8 cellular contexts compared by ENCODE assay signal in the genomic region with DNA sequence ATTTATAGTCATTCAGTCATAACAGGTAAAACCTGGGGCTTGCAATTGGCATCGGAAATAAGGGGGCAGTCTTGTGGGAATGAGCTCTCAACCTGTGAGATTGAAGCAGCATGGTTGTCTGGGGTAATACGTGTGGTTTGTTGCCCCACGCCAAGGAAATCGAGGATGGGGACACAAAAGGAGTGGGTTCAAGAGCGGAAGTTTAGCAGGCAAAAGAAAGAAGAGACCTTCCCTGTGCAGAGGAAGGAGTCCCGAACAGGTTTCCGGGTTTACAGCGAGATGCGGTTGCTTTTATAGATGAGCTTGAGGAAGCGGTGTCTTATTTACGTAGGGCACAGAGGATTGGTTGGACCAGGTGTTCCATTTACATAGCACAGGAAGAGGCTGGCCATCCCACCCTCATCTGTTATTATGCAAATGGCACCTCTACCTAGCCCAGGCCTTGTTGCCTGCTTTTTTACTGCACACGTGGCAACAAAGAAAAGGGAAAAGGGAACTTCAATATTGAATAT. TPM values are rescaled to one million over a fixed set of nuclear protein-coding genes. Genes with fewer than 3 reads are reported as not detected.
A peak's percentile ranks its signal among the peaks of the same experiment; 100 is the strongest.
DNase-seq lines count a peak whose midpoint lies in the region; ATAC-seq and TF ChIP-seq lines count a peak whose summit lies in the region.

No MANE protein-coding gene starts in this region.

- intact Hi-C loops in Right ventricle myocardium superior (cut with DNase I) = no loop called here

- H3K36me3 Mint-ChIP-seq in activated CD8-positive, alpha-beta memory T cell treated with anti-CD3 and anti-CD28 coated beads, Interleukin-2, amount 10 ng/mL, durations not matched to agents 7 days and 5 days = peaks cover 13% of the 10 kb centered on the region

- H3K4me3 ChIP-seq in retinal pigment epithelial cell (ENCODE audit: low read length) = peak overlapping the region; percentile 7

- peak; percentile 78 for ATAC-seq in activated CD8-positive, alpha-beta memory T cell treated with anti-CD3 and anti-CD28 coated beads, Interleukin-2, amount 10 ng/mL, durations not matched to agents 7 days and 5 days
- ATAC-seq in Right ventricle myocardium superior (ENCODE audit: poor library complexity) = peak; percentile 19

- CTCF ChIA-PET in activated CD8-positive, alpha-beta memory T cell treated with anti-CD3 and anti-CD28 coated beads, Interleukin-2, amount 10 ng/mL, durations not matched to agents 7 days and 5 days (lab: Charles Lee) = interaction anchor here (0.6 to 5.6 kb wide), 39 partner anchors 8 to 588 kb away, joined by 3 to 62 read pairs (median 7); a partner anchor contains a TSS

- H3K27me3 Mint-ChIP-seq in activated CD8-positive, alpha-beta memory T cell treated with anti-CD3 and anti-CD28 coated beads, Interleukin-2, amount 10 ng/mL, durations not matched to agents 7 days and 5 days = peaks cover 2% of the 10 kb centered on the region

- no peak for TF ChIP-seq CTCF in retinal pigment epithelial cell (conservative IDR thresholded peaks at IDR 0.05; ENCODE audit: low read depth, low read length)

- H3K4me1 Mint-ChIP-seq in activated CD8-positive, alpha-beta memory T cell treated with anti-CD3 and anti-CD28 coated beads, Interleukin-2, amount 10 ng/mL, durations not matched to agents 7 days and 5 days = peaks cover 19% of the 10 kb centered on the region

- H3K27ac Mint-ChIP-seq in activated CD8-positive, alpha-beta memory T cell treated with anti-CD3 and anti-CD28 coated beads, Interleukin-2, amount 10 ng/mL, durations not matched to agents 7 days and 5 days = peak overlapping the region; percentile 91

- peak overlapping the region; percentile 71 for H3K4me3 Mint-ChIP-seq in activated CD8-positive, alpha-beta memory T cell treated with anti-CD3 and anti-CD28 coated beads, Interleukin-2, amount 10 ng/mL, durations not matched to agents 7 days and 5 days

- DNase-seq in DMS 273 (lab: John Stamatoyannopoulos, UW; ENCODE audit: unreplicated experiment) (peak; percentile 40), DMS 273 treated with DMSO at 0.1 percent for 48 hours (lab: John Stamatoyannopoulos, UW) (no peak), NCI-H69 (lab: John Stamatoyannopoulos, UW) (peak; percentile 93), Right ventricle myocardium superior (no peak), retinal pigment epithelial cell (ENCODE audit: low read depth) (no peak), DMS79 (lab: John Stamatoyannopoulos, UW) (no peak), dermis blood vessel endothelial cell (no peak)
- DNase-seq in activated CD8-positive, alpha-beta memory T cell treated with anti-CD3 and anti-CD28 coated beads, Interleukin-2, amount 10 ng/mL, durations not matched to agents 7 days and 5 days = peak; percentile 80

- H3K9me3 Mint-ChIP-seq in activated CD8-positive, alpha-beta memory T cell treated with anti-CD3 and anti-CD28 coated beads, Interleukin-2, amount 10 ng/mL, durations not matched to agents 7 days and 5 days (ENCODE audit: low read depth) = peaks cover 4% of the 10 kb centered on the region

RNA-seq across cellular contexts. Expression of a gene that starts 37.3 kb away (rescaled TPM):
- 10 to 100 TPM; 26.2 to 30.8 TPM for total RNA-seq in activated CD8-positive, alpha-beta memory T cell treated with anti-CD3 and anti-CD28 coated beads, Interleukin-2, amount 10 ng/mL, durations not matched to agents 7 days and 5 days
- total RNA-seq in Right ventricle myocardium superior (27.8 TPM), dermis blood vessel endothelial cell (22.3 and 40.3 TPM in 2 replicates)

RNA-seq across cellular contexts. Expression of a gene that starts 41.1 kb away (rescaled TPM):
- total RNA-seq in activated CD8-positive, alpha-beta memory T cell treated with anti-CD3 and anti-CD28 coated beads, Interleukin-2, amount 10 ng/mL, durations not matched to agents 7 days and 5 days = under 1 TPM; 0.30 to 0.96 TPM
- total RNA-seq in Right ventricle myocardium superior (34.0 TPM), dermis blood vessel endothelial cell (51.3 and 64.2 TPM in 2 replicates)

Comparison
In these comparisons a context has a peak if more than half of its experiments do, and no peak if none do; other contexts are left out.
1. DNase-seq: peak in DMS 273 (single experiment), NCI-H69 (single experiment) and activated CD8-positive, alpha-beta memory T cell treated with anti-CD3 and anti-CD28 coated beads, Interleukin-2, amount 10 ng/mL, durations not matched to agents 7 days and 5 days (single experiment); none in DMS 273 treated with DMSO at 0.1 percent for 48 hours (single experiment), Right ventricle myocardium superior (single experiment), retinal pigment epithelial cell (single experiment), DMS79 (single experiment) and dermis blood vessel endothelial cell (single experiment).
2. RNA of a gene that starts 41.1 kb away (total RNA-seq): 51.3 to 64.2 TPM in dermis blood vessel endothelial cell and 34.0 TPM in Right ventricle myocardium superior (single experiment); 0.30 to 0.96 TPM in activated CD8-positive, alpha-beta memory T cell treated with anti-CD3 and anti-CD28 coated beads, Interleukin-2, amount 10 ng/mL, durations not matched to agents 7 days and 5 days; every median in the first group is over 10 times any median in the second.